Comparison of ENCODE assay signal across 1 cellular context in the genomic region with DNA sequence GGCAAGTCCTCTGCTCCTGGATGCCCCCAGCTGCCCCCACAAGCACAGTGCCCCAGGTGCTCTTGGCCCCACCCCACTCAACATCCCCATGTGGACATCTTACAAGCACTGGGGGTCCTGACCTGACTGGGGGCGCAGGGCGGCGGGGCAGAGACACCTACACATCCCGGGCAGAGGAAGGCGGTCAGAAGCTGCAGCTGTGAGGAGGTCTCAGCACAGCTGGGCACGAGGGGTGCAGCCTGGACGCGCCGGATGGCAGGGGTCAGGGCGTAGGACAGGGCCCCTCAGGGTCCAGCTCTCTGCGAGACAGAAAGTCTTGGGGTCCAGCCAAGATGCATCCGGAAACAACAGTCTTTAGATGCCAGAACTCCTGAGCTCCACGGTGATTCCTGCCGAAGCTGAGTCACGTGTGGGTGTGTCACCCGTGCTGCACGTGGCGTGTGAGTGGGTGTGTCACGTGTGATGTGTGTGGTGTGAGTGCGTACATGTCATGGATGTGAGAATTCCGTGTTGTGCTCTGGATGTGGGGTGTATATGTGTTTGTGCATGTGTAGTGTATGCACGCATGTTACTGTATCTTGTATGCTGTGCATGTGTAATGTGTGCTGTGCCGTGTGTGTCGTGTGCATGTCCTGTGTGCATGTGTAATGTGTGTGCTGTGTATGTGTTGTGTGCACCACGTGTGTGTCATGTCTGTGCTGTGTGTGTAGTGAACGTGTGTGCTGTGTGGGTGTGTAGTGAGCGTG.
A peak's percentile ranks its signal among the peaks of the same experiment; 100 is the strongest.
TF ChIP-seq lines count a peak whose summit lies in the region.

No MANE protein-coding gene starts in this region.

TF ChIP-seq in K562, 482 proteins besides CTCF, POLR2A, EP300 and RAD21 (continued from another document and continues in another):
- TF ChIP-seq, protein P1, sequence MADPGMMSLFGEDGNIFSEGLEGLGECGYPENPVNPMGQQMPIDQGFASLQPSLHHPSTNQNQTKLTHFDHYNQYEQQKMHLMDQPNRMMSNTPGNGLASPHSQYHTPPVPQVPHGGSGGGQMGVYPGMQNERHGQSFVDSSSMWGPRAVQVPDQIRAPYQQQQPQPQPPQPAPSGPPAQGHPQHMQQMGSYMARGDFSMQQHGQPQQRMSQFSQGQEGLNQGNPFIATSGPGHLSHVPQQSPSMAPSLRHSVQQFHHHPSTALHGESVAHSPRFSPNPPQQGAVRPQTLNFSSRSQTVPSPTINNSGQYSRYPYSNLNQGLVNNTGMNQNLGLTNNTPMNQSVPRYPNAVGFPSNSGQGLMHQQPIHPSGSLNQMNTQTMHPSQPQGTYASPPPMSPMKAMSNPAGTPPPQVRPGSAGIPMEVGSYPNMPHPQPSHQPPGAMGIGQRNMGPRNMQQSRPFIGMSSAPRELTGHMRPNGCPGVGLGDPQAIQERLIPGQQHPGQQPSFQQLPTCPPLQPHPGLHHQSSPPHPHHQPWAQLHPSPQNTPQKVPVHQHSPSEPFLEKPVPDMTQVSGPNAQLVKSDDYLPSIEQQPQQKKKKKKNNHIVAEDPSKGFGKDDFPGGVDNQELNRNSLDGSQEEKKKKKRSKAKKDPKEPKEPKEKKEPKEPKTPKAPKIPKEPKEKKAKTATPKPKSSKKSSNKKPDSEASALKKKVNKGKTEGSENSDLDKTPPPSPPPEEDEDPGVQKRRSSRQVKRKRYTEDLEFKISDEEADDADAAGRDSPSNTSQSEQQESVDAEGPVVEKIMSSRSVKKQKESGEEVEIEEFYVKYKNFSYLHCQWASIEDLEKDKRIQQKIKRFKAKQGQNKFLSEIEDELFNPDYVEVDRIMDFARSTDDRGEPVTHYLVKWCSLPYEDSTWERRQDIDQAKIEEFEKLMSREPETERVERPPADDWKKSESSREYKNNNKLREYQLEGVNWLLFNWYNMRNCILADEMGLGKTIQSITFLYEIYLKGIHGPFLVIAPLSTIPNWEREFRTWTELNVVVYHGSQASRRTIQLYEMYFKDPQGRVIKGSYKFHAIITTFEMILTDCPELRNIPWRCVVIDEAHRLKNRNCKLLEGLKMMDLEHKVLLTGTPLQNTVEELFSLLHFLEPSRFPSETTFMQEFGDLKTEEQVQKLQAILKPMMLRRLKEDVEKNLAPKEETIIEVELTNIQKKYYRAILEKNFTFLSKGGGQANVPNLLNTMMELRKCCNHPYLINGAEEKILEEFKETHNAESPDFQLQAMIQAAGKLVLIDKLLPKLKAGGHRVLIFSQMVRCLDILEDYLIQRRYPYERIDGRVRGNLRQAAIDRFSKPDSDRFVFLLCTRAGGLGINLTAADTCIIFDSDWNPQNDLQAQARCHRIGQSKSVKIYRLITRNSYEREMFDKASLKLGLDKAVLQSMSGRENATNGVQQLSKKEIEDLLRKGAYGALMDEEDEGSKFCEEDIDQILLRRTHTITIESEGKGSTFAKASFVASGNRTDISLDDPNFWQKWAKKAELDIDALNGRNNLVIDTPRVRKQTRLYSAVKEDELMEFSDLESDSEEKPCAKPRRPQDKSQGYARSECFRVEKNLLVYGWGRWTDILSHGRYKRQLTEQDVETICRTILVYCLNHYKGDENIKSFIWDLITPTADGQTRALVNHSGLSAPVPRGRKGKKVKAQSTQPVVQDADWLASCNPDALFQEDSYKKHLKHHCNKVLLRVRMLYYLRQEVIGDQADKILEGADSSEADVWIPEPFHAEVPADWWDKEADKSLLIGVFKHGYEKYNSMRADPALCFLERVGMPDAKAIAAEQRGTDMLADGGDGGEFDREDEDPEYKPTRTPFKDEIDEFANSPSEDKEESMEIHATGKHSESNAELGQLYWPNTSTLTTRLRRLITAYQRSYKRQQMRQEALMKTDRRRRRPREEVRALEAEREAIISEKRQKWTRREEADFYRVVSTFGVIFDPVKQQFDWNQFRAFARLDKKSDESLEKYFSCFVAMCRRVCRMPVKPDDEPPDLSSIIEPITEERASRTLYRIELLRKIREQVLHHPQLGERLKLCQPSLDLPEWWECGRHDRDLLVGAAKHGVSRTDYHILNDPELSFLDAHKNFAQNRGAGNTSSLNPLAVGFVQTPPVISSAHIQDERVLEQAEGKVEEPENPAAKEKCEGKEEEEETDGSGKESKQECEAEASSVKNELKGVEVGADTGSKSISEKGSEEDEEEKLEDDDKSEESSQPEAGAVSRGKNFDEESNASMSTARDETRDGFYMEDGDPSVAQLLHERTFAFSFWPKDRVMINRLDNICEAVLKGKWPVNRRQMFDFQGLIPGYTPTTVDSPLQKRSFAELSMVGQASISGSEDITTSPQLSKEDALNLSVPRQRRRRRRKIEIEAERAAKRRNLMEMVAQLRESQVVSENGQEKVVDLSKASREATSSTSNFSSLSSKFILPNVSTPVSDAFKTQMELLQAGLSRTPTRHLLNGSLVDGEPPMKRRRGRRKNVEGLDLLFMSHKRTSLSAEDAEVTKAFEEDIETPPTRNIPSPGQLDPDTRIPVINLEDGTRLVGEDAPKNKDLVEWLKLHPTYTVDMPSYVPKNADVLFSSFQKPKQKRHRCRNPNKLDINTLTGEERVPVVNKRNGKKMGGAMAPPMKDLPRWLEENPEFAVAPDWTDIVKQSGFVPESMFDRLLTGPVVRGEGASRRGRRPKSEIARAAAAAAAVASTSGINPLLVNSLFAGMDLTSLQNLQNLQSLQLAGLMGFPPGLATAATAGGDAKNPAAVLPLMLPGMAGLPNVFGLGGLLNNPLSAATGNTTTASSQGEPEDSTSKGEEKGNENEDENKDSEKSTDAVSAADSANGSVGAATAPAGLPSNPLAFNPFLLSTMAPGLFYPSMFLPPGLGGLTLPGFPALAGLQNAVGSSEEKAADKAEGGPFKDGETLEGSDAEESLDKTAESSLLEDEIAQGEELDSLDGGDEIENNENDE (IDR thresholded peaks at IDR 0.05; ENCODE audit: low read depth, low read length), result no peak
- TF ChIP-seq RBM34 (IDR thresholded peaks at IDR 0.05; ENCODE audit: borderline replicate concordance, insufficient read depth, low read length) (no peak), PHF21A (IDR thresholded peaks at IDR 0.05; ENCODE audit: borderline replicate concordance, low read depth) (no peak), ZNF282 (CRISPR knock-in tag; IDR thresholded peaks at IDR 0.05) (no peak), NR2F6 (CRISPR knock-in tag; IDR thresholded peaks at IDR 0.05) (no peak), CSDE1 (IDR thresholded peaks at IDR 0.05) (no peak), KDM4B (IDR thresholded peaks at IDR 0.05; ENCODE audit: borderline replicate concordance in 2 of 2, low read depth in 1 of 2) (no peak), TAF7 (tag; IDR thresholded peaks at IDR 0.05) (no peak), ZNF717 (CRISPR knock-in tag; IDR thresholded peaks at IDR 0.05) (no peak), ZBTB8A (IDR thresholded peaks at IDR 0.05; ENCODE audit: partially characterized antibody) (no peak), ILF3 (IDR thresholded peaks at IDR 0.05; ENCODE audit: borderline replicate concordance) (no peak), SMARCE1 (IDR thresholded peaks at IDR 0.05) (no peak), TFAM (CRISPR knock-in tag; conservative IDR thresholded peaks at IDR 0.05) (no peak), ZNF668 (CRISPR knock-in tag; IDR thresholded peaks at IDR 0.05) (no peak), FOSL1 (tag; conservative IDR thresholded peaks at IDR 0.05) (peak; percentile 37; the same call in 1 of the 2 replicates), NFIX (CRISPR knock-in tag; IDR thresholded peaks at IDR 0.05; ENCODE audit: low read depth) (no peak), KDM1A (IDR thresholded peaks at IDR 0.05) (peak in 1 of 2 experiments; percentile 25; a peak in 1 of 4 replicates), SRF (CRISPR knock-in tag; IDR thresholded peaks at IDR 0.05) (no peak)
- TF ChIP-seq, protein P2, sequence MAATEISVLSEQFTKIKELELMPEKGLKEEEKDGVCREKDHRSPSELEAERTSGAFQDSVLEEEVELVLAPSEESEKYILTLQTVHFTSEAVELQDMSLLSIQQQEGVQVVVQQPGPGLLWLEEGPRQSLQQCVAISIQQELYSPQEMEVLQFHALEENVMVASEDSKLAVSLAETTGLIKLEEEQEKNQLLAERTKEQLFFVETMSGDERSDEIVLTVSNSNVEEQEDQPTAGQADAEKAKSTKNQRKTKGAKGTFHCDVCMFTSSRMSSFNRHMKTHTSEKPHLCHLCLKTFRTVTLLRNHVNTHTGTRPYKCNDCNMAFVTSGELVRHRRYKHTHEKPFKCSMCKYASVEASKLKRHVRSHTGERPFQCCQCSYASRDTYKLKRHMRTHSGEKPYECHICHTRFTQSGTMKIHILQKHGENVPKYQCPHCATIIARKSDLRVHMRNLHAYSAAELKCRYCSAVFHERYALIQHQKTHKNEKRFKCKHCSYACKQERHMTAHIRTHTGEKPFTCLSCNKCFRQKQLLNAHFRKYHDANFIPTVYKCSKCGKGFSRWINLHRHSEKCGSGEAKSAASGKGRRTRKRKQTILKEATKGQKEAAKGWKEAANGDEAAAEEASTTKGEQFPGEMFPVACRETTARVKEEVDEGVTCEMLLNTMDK (IDR thresholded peaks at IDR 0.05; ENCODE audit: borderline replicate concordance, insufficient read depth, low read depth, low read length, poor library complexity, severe bottlenecking), result no peak
- TF ChIP-seq, protein P3, sequence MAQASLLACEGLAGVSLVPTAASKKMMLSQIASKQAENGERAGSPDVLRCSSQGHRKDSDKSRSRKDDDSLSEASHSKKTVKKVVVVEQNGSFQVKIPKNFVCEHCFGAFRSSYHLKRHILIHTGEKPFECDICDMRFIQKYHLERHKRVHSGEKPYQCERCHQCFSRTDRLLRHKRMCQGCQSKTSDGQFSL (CRISPR knock-in tag; IDR thresholded peaks at IDR 0.05), result no peak
- TF ChIP-seq, protein P3 (tag; IDR thresholded peaks at IDR 0.05), result no peak
- TF ChIP-seq, protein P4, sequence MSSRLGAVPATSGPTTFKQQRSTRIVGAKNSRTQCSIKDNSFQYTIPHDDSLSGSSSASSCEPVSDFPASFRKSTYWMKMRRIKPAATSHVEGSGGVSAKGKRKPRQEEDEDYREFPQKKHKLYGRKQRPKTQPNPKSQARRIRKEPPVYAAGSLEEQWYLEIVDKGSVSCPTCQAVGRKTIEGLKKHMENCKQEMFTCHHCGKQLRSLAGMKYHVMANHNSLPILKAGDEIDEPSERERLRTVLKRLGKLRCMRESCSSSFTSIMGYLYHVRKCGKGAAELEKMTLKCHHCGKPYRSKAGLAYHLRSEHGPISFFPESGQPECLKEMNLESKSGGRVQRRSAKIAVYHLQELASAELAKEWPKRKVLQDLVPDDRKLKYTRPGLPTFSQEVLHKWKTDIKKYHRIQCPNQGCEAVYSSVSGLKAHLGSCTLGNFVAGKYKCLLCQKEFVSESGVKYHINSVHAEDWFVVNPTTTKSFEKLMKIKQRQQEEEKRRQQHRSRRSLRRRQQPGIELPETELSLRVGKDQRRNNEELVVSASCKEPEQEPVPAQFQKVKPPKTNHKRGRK (tag; IDR thresholded peaks at IDR 0.05), result no peak
- TF ChIP-seq, protein P5, sequence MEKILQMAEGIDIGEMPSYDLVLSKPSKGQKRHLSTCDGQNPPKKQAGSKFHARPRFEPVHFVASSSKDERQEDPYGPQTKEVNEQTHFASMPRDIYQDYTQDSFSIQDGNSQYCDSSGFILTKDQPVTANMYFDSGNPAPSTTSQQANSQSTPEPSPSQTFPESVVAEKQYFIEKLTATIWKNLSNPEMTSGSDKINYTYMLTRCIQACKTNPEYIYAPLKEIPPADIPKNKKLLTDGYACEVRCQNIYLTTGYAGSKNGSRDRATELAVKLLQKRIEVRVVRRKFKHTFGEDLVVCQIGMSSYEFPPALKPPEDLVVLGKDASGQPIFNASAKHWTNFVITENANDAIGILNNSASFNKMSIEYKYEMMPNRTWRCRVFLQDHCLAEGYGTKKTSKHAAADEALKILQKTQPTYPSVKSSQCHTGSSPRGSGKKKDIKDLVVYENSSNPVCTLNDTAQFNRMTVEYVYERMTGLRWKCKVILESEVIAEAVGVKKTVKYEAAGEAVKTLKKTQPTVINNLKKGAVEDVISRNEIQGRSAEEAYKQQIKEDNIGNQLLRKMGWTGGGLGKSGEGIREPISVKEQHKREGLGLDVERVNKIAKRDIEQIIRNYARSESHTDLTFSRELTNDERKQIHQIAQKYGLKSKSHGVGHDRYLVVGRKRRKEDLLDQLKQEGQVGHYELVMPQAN (IDR thresholded peaks at IDR 0.05; ENCODE audit: borderline replicate concordance), result peak; percentile 64; the same call in 1 of the 2 replicates
- TF ChIP-seq, protein P6, sequence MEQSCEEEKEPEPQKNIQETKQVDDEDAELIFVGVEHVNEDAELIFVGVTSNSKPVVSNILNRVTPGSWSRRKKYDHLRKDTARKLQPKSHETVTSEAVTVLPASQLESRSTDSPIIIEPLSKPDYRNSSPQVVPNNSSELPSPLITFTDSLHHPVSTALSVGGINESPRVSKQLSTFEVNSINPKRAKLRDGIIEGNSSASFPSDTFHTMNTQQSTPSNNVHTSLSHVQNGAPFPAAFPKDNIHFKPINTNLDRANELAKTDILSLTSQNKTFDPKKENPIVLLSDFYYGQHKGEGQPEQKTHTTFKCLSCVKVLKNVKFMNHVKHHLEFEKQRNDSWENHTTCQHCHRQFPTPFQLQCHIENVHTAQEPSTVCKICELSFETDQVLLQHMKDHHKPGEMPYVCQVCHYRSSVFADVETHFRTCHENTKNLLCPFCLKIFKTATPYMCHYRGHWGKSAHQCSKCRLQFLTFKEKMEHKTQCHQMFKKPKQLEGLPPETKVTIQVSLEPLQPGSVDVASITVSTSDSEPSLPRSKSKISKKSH (CRISPR knock-in tag; IDR thresholded peaks at IDR 0.05), result no peak
- TF ChIP-seq, protein P7, sequence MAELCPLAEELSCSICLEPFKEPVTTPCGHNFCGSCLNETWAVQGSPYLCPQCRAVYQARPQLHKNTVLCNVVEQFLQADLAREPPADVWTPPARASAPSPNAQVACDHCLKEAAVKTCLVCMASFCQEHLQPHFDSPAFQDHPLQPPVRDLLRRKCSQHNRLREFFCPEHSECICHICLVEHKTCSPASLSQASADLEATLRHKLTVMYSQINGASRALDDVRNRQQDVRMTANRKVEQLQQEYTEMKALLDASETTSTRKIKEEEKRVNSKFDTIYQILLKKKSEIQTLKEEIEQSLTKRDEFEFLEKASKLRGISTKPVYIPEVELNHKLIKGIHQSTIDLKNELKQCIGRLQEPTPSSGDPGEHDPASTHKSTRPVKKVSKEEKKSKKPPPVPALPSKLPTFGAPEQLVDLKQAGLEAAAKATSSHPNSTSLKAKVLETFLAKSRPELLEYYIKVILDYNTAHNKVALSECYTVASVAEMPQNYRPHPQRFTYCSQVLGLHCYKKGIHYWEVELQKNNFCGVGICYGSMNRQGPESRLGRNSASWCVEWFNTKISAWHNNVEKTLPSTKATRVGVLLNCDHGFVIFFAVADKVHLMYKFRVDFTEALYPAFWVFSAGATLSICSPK (IDR thresholded peaks at IDR 0.05; ENCODE audit: borderline replicate concordance), result no peak
- TF ChIP-seq, protein P8, sequence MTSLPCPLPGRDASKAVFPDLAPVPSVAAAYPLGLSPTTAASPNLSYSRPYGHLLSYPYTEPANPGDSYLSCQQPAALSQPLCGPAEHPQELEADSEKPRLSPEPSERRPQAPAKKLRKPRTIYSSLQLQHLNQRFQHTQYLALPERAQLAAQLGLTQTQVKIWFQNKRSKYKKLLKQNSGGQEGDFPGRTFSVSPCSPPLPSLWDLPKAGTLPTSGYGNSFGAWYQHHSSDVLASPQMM (CRISPR knock-in tag; IDR thresholded peaks at IDR 0.05), result no peak
- TF ChIP-seq, protein P9, sequence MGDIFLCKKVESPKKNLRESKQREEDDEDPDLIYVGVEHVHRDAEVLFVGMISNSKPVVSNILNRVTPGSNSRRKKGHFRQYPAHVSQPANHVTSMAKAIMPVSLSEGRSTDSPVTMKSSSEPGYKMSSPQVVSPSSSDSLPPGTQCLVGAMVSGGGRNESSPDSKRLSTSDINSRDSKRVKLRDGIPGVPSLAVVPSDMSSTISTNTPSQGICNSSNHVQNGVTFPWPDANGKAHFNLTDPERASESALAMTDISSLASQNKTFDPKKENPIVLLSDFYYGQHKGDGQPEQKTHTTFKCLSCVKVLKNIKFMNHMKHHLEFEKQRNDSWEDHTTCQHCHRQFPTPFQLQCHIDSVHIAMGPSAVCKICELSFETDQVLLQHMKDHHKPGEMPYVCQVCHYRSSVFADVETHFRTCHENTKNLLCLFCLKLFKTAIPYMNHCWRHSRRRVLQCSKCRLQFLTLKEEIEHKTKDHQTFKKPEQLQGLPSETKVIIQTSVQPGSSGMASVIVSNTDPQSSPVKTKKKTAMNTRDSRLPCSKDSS (IDR thresholded peaks at IDR 0.05; ENCODE audit: low read depth, partially characterized antibody), result no peak
